ENCODE assay signal across 29 cellular contexts in genomic region chr14:54754116-54754622, GRCh38.
"Had no signal": no experiment of that assay in that cellular context is flagged by ENCODE, and none has a peak within 500 bp of the region (broad histone marks: within the 10 kb centered on the region; RNA-seq: fewer than 3 reads in every experiment).

No MANE protein-coding gene starts in this region.

- H3K27ac Mint-ChIP-seq: naive thymus-derived CD4-positive, alpha-beta T cell; nephron; neural progenitor cell; progenitor cell of endocrine pancreas; stimulated activated effector memory CD8-positive, alpha-beta T cell treated with anti-CD3 and anti-CD28 coated beads, Interleukin-12 subunit alpha, Interleukin-12 subunit beta, amount 100 ng/mL, for 72 hours; stimulated activated naive B cell treated with anti-CD40 and anti-IgM and Interleukin-4, amounts not matched to agents 10 μg/mL and 1 μg/mL and 100 μg/mL, for 72 hours; stimulated activated naive CD8-positive, alpha-beta T cell treated with anti-CD3 and anti-CD28 coated beads, Interleukin-15, Interleukin-2, amounts not matched to agents 100 ng/mL and 50 ng/mL, for 24 hours; type B pancreatic cell had no signal

- H2AFZ ChIP-seq: neural progenitor cell, parathyroid adenoma had no signal

- DNase-seq: naive thymus-derived CD4-positive, alpha-beta T cell; occipital lobe; ovary; posterior cingulate gyrus; psoas muscle; right cardiac atrium; right lobe of liver; sigmoid colon; small intestine; stimulated activated CD4-positive, alpha-beta T cell treated with anti-CD3 and anti-CD28 coated beads, Interleukin-15, amount 100 ng/mL, for 24 hours; stimulated activated CD4-positive, alpha-beta T cell treated with anti-CD3 and anti-CD28 coated beads, Interleukin-2, amount 100 ng/mL, for 24 hours; stimulated activated CD4-positive, alpha-beta T cell treated with anti-CD3 and anti-CD28 coated beads, Interleukin-2, amount 100 ng/mL, for 48 hours; stimulated activated CD4-positive, alpha-beta T cell treated with anti-CD3 and anti-CD28 coated beads, Interleukin-4, amount 100 ng/mL, for 24 hours; stimulated activated naive B cell treated with anti-CD40 and anti-IgM and Interleukin-4, amounts not matched to agents 10 μg/mL and 1 μg/mL and 100 μg/mL, for 72 hours; stimulated activated naive CD4-positive, alpha-beta T cell treated with Interleukin-2 at 50 U/mL for 16 hours; stomach; testis; tibial artery; transverse colon had no signal

- H3K27me3 ChIP-seq: neural progenitor cell, ovary, right lobe of liver, sigmoid colon, stomach, suprapubic skin, testis, tibial artery, transverse colon, vagina had no signal

- H3K9me3 Mint-ChIP-seq: naive thymus-derived CD4-positive, alpha-beta T cell; nephron; neural progenitor cell; stimulated activated effector memory CD8-positive, alpha-beta T cell treated with anti-CD3 and anti-CD28 coated beads, Interleukin-12 subunit alpha, Interleukin-12 subunit beta, amount 100 ng/mL, for 72 hours; stimulated activated naive B cell treated with anti-CD40 and anti-IgM and Interleukin-4, amounts not matched to agents 10 μg/mL and 1 μg/mL and 100 μg/mL, for 72 hours; stimulated activated naive CD8-positive, alpha-beta T cell treated with anti-CD3 and anti-CD28 coated beads, Interleukin-15, Interleukin-2, amounts not matched to agents 100 ng/mL and 50 ng/mL, for 24 hours; type B pancreatic cell had no signal

- H3K4me1 ChIP-seq: neural progenitor cell, parathyroid adenoma, right lobe of liver, testis, tibial artery had no signal

- H3K27me3 Mint-ChIP-seq: stimulated activated naive B cell treated with anti-CD40 and anti-IgM and Interleukin-4, amounts not matched to agents 10 μg/mL and 1 μg/mL and 100 μg/mL, for 72 hours; type B pancreatic cell had no signal

- H3K9me3 ChIP-seq: ovary, psoas muscle, right lobe of liver, sigmoid colon, stomach, suprapubic skin, testis, tibial artery, transverse colon, vagina had no signal

- H3K79me2 ChIP-seq: parathyroid adenoma had no signal

- ATAC-seq: naive thymus-derived CD4-positive, alpha-beta T cell; psoas muscle; right cardiac atrium; stimulated activated effector memory CD8-positive, alpha-beta T cell treated with anti-CD3 and anti-CD28 coated beads, Interleukin-12 subunit alpha, Interleukin-12 subunit beta, amount 100 ng/mL, for 72 hours; stimulated activated naive B cell treated with anti-CD40 and anti-IgM and Interleukin-4, amounts not matched to agents 10 μg/mL and 1 μg/mL and 100 μg/mL, for 72 hours had no signal

- FAIRE-seq: small intestine, urothelium cell line had no signal

- H3K9ac ChIP-seq: neural progenitor cell, parathyroid adenoma had no signal

- H3K36me3 ChIP-seq: neural progenitor cell, ovary, transverse colon had no signal

- H3K4me3 ChIP-seq: neural progenitor cell, ovary, psoas muscle, right lobe of liver, sigmoid colon, stomach, suprapubic skin, testis, tibial artery, transverse colon, vagina had no signal

- H3K4me3 Mint-ChIP-seq: naive thymus-derived CD4-positive, alpha-beta T cell; nephron; neural progenitor cell; stimulated activated effector memory CD8-positive, alpha-beta T cell treated with anti-CD3 and anti-CD28 coated beads, Interleukin-12 subunit alpha, Interleukin-12 subunit beta, amount 100 ng/mL, for 72 hours; stimulated activated naive B cell treated with anti-CD40 and anti-IgM and Interleukin-4, amounts not matched to agents 10 μg/mL and 1 μg/mL and 100 μg/mL, for 72 hours; stimulated activated naive CD8-positive, alpha-beta T cell treated with anti-CD3 and anti-CD28 coated beads, Interleukin-15, Interleukin-2, amounts not matched to agents 100 ng/mL and 50 ng/mL, for 24 hours; type B pancreatic cell had no signal

- H3K4me2 ChIP-seq: neural progenitor cell had no signal

- H3K27ac ChIP-seq: neural progenitor cell, ovary, parathyroid adenoma, psoas muscle, right lobe of liver, sigmoid colon, stomach, suprapubic skin, testis, tibial artery, transverse colon, vagina had no signal

- H3K36me3 Mint-ChIP-seq: neural progenitor cell; stimulated activated effector memory CD8-positive, alpha-beta T cell treated with anti-CD3 and anti-CD28 coated beads, Interleukin-12 subunit alpha, Interleukin-12 subunit beta, amount 100 ng/mL, for 72 hours had no signal
